ENCODE assay signal across 28 cellular contexts in the genomic region with DNA sequence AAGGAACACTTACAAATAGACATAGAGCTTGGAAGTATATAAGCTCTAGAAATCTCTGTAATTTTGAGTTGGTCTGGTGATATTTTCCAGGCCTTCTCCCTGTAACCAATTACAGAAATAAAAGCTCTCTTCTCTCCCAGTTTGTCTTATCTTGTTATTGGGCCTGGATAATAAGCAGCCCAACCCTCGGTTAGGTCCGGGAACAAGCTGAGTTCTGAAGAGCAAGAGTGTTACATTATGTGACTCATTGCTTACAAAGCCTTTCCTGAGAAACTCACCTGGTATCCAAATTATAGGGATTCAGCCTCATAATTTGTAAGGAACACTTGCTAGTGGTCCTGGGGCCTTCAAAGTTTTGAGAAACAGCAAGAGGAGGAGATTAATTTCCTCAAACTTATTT.
DNase-seq lines count a peak whose midpoint lies in the region; ATAC-seq and TF ChIP-seq lines count a peak whose summit lies in the region.
"Had no signal": no experiment of that assay in that cellular context is flagged by ENCODE, and none has a peak within 500 bp of the region (broad histone marks: within the 10 kb centered on the region; RNA-seq: fewer than 3 reads in every experiment).

No MANE protein-coding gene starts in this region.

- no peak overlapping the region for H3K4me3 ChIP-seq in GM23338
- H3K4me3 ChIP-seq: A549, HAP-1, SK-N-MC had no signal

- no peak for ATAC-seq in GM23338
- no peak for ATAC-seq in GM18517 (IDR thresholded peaks at IDR 0.05; ENCODE audit: unreplicated experiment)
- ATAC-seq: A549; CD8-positive, alpha-beta T cell; Panc1 had no signal

- in situ Hi-C loops in KBM-7 (cut with MboI; ENCODE audit: low pct_unique_long_range_greater_than_20kb, low sequenced_read_pairs), result no loop called here

- no peaks in the 10 kb centered on the region for H3F3A ChIP-seq in GM23338 (replicated peaks; ENCODE audit: low read depth)

- H3K4me3 Mint-ChIP-seq in GM23338, result no peak overlapping the region
- H3K4me3 Mint-ChIP-seq: CD8-positive, alpha-beta T cell; HFFc6 had no signal

- no peak for DNase-seq in GM23338 (ENCODE audit: low spot score)
- DNase-seq in SK-N-DZ (ENCODE audit: low spot score), result peak; percentile 82
- peak; percentile 60 for DNase-seq in kidney tubule cell (ENCODE audit: low spot score)
- peak; percentile 32 for DNase-seq in renal cortical epithelial cell (ENCODE audit: low read depth)
- DNase-seq in KBM-7, result no peak
- no peak for DNase-seq in activated CD4-positive, alpha-beta T cell treated with anti-CD3 and anti-CD28 coated beads for 1 hour
- DNase-seq: AML-193; C1 segment of cervical spinal cord; Caco-2; CD8-positive, alpha-beta T cell; DMS79 treated with DMSO at 0.1 percent for 48 hours; GOT3; HFFc6; IMR-90; NCI-H1048; NCI-H1417 treated with DMSO at 0.1 percent for 48 hours; NCI-H1694 treated with DMSO at 0.1 percent for 48 hours; NCI-H2081; NCI-H2227 treated with DMSO at 0.1 percent for 48 hours; NCI-H69; SHP77 treated with DMSO at 0.1 percent for 48 hours; SW 1271 had no signal

- no peak overlapping the region for H3K27ac ChIP-seq in GM23338 (ENCODE audit: low read depth)
- H3K27ac ChIP-seq: A549, KMS-11, SK-N-MC had no signal

- H3K4me1 Mint-ChIP-seq in GM23338, result no peaks in the 10 kb centered on the region

- H3K4me2 ChIP-seq in GM23338, result no peak overlapping the region
- H3K4me2 ChIP-seq: A549, KMS-11 had no signal

- H3K36me3 ChIP-seq in GM23338 (ENCODE audit: insufficient read depth), result 0 out of 2 replicates have a peak, but pooled peaks cover 11% of the 10 kb centered on the region
- H3K36me3 ChIP-seq: HAP-1 had no signal

- no peak overlapping the region for H3K27ac Mint-ChIP-seq in GM23338
- H3K27ac Mint-ChIP-seq: CD8-positive, alpha-beta T cell; HFFc6 had no signal

- peaks cover 7% of the 10 kb centered on the region; the same call in 1 of the 2 replicates for H3K9me2 ChIP-seq in GM23338 (ENCODE audit: insufficient read depth)

- no peaks in the 10 kb centered on the region for H4K20me1 ChIP-seq in GM23338 (replicated peaks; ENCODE audit: insufficient read depth)

- H3K4me1 ChIP-seq in GM23338 (ENCODE audit: insufficient read depth), result no peaks in the 10 kb centered on the region; the same call in 1 of the 2 replicates
- H3K4me1 ChIP-seq: A549, Caco-2, HAP-1 had no signal

- H3K9me3 Mint-ChIP-seq in GM23338, result peaks cover 22% of the 10 kb centered on the region

- peaks cover 2% of the 10 kb centered on the region for H3K27me3 Mint-ChIP-seq in GM23338 (ENCODE audit: insufficient read depth, low read depth, poor library complexity)

- H3K27me3 ChIP-seq in GM23338 (ENCODE audit: insufficient read depth), result no peaks in the 10 kb centered on the region

- no peak for TF ChIP-seq CTCF in GM23338 (conservative IDR thresholded peaks at IDR 0.05; ENCODE audit: low read depth in 2 of 2)

- H3K36me3 Mint-ChIP-seq in GM23338 (ENCODE audit: low read depth), result peaks cover 10% of the 10 kb centered on the region
- H3K36me3 Mint-ChIP-seq: CD8-positive, alpha-beta T cell had no signal

- peak overlapping the region; percentile 60; the same call in 1 of the 2 replicates for H2AFZ ChIP-seq in GM23338

- H3K79me2 ChIP-seq in GM23338 (replicated peaks; ENCODE audit: insufficient read depth), result no peaks in the 10 kb centered on the region

TF ChIP-seq in GM23338, 12 proteins besides CTCF, POLR2A, EP300 and RAD21 (continues in another document):
- TF ChIP-seq, protein P1, sequence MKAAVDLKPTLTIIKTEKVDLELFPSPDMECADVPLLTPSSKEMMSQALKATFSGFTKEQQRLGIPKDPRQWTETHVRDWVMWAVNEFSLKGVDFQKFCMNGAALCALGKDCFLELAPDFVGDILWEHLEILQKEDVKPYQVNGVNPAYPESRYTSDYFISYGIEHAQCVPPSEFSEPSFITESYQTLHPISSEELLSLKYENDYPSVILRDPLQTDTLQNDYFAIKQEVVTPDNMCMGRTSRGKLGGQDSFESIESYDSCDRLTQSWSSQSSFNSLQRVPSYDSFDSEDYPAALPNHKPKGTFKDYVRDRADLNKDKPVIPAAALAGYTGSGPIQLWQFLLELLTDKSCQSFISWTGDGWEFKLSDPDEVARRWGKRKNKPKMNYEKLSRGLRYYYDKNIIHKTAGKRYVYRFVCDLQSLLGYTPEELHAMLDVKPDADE (IDR thresholded peaks at IDR 0.05), result no peak
- TF ChIP-seq EZH2phosphoT487 (IDR thresholded peaks at IDR 0.05; ENCODE audit: unreplicated experiment) (no peak), CREB1 (CRISPR knock-in tag; IDR thresholded peaks at IDR 0.05; ENCODE audit: low read depth) (no peak), POLR2AphosphoS5 (IDR thresholded peaks at IDR 0.05; ENCODE audit: low read depth) (no peak), STAT1 (IDR thresholded peaks at IDR 0.05; ENCODE audit: unreplicated experiment) (no peak), NANOG (IDR thresholded peaks at IDR 0.05; ENCODE audit: borderline replicate concordance) (no peak), ZNF331 (CRISPR knock-in tag; IDR thresholded peaks at IDR 0.05; ENCODE audit: low read depth) (no peak)
- TF ChIP-seq, protein P2, sequence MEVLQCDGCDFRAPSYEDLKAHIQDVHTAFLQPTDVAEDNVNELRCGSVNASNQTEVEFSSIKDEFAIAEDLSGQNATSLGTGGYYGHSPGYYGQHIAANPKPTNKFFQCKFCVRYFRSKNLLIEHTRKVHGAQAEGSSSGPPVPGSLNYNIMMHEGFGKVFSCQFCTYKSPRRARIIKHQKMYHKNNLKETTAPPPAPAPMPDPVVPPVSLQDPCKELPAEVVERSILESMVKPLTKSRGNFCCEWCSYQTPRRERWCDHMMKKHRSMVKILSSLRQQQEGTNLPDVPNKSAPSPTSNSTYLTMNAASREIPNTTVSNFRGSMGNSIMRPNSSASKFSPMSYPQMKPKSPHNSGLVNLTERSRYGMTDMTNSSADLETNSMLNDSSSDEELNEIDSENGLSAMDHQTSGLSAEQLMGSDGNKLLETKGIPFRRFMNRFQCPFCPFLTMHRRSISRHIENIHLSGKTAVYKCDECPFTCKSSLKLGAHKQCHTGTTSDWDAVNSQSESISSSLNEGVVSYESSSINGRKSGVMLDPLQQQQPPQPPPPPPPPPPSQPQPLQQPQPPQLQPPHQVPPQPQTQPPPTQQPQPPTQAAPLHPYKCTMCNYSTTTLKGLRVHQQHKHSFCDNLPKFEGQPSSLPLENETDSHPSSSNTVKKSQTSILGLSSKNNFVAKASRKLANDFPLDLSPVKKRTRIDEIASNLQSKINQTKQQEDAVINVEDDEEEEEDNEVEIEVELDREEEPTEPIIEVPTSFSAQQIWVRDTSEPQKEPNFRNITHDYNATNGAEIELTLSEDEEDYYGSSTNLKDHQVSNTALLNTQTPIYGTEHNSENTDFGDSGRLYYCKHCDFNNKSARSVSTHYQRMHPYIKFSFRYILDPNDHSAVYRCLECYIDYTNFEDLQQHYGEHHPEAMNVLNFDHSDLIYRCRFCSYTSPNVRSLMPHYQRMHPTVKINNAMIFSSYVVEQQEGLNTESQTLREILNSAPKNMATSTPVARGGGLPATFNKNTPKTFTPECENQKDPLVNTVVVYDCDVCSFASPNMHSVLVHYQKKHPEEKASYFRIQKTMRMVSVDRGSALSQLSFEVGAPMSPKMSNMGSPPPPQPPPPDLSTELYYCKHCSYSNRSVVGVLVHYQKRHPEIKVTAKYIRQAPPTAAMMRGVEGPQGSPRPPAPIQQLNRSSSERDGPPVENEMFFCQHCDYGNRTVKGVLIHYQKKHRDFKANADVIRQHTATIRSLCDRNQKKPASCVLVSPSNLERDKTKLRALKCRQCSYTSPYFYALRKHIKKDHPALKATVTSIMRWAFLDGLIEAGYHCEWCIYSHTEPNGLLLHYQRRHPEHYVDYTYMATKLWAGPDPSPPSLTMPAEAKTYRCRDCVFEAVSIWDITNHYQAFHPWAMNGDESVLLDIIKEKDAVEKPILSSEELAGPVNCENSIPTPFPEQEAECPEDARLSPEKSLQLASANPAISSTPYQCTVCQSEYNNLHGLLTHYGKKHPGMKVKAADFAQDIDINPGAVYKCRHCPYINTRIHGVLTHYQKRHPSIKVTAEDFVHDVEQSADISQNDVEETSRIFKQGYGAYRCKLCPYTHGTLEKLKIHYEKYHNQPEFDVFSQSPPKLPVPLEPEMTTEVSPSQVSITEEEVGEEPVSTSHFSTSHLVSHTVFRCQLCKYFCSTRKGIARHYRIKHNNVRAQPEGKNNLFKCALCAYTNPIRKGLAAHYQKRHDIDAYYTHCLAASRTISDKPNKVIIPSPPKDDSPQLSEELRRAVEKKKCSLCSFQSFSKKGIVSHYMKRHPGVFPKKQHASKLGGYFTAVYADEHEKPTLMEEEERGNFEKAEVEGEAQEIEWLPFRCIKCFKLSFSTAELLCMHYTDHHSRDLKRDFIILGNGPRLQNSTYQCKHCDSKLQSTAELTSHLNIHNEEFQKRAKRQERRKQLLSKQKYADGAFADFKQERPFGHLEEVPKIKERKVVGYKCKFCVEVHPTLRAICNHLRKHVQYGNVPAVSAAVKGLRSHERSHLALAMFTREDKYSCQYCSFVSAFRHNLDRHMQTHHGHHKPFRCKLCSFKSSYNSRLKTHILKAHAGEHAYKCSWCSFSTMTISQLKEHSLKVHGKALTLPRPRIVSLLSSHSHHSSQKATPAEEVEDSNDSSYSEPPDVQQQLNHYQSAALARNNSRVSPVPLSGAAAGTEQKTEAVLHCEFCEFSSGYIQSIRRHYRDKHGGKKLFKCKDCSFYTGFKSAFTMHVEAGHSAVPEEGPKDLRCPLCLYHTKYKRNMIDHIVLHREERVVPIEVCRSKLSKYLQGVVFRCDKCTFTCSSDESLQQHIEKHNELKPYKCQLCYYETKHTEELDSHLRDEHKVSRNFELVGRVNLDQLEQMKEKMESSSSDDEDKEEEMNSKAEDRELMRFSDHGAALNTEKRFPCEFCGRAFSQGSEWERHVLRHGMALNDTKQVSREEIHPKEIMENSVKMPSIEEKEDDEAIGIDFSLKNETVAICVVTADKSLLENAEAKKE (CRISPR knock-in tag; IDR thresholded peaks at IDR 0.05), result no peak

Comparison
In these comparisons a context has a peak if more than half of its experiments do, and no peak if none do; other contexts are left out.
1. DNase-seq: peak in SK-N-DZ (single experiment), kidney tubule cell (single experiment) and renal cortical epithelial cell (single experiment); none in GM23338 (single experiment), KBM-7 (single experiment) and activated CD4-positive, alpha-beta T cell treated with anti-CD3 and anti-CD28 coated beads for 1 hour (single experiment).